Comparison of ENCODE assay signal across 1 cellular context in genomic region chr20:5156670-5157448, GRCh38.
TF ChIP-seq lines count a peak whose summit lies in the region.

No MANE protein-coding gene starts in this region.

TF ChIP-seq in HepG2, 621 proteins besides CTCF, POLR2A, EP300 and RAD21 (continued from another document and continues in another):
- no peak for TF ChIP-seq LRRFIP1 (CRISPR knock-in tag; conservative IDR thresholded peaks at IDR 0.05)
- no peak for TF ChIP-seq NFE2 (CRISPR knock-in tag; IDR thresholded peaks at IDR 0.05)
- TF ChIP-seq ELF1 (CRISPR knock-in tag; IDR thresholded peaks at IDR 0.05): no peak
- no peak for TF ChIP-seq ZNF567 (CRISPR knock-in tag; IDR thresholded peaks at IDR 0.05; ENCODE audit: borderline replicate concordance)
- no peak for TF ChIP-seq RORA (CRISPR knock-in tag; IDR thresholded peaks at IDR 0.05)
- TF ChIP-seq ZFP37 (CRISPR knock-in tag; IDR thresholded peaks at IDR 0.05; ENCODE audit: borderline replicate concordance): no peak
- TF ChIP-seq ZNF256 (CRISPR knock-in tag; conservative IDR thresholded peaks at IDR 0.05): no peak
- TF ChIP-seq ZFP41 (CRISPR knock-in tag; IDR thresholded peaks at IDR 0.05; ENCODE audit: borderline replicate concordance): no peak
- TF ChIP-seq THAP9 (CRISPR knock-in tag; IDR thresholded peaks at IDR 0.05; ENCODE audit: borderline replicate concordance): no peak
- TF ChIP-seq ZNF781 (CRISPR knock-in tag; IDR thresholded peaks at IDR 0.05; ENCODE audit: borderline replicate concordance, not compliant biosample characterization): no peak
- TF ChIP-seq PPARG (CRISPR knock-in tag; conservative IDR thresholded peaks at IDR 0.05): peak; percentile 89
- TF ChIP-seq NR0B2 (CRISPR knock-in tag; IDR thresholded peaks at IDR 0.05): no peak
- TF ChIP-seq ISX (CRISPR knock-in tag; conservative IDR thresholded peaks at IDR 0.05): no peak
- no peak for TF ChIP-seq ZNF605 (CRISPR knock-in tag; IDR thresholded peaks at IDR 0.05)
- TF ChIP-seq SP2 (CRISPR knock-in tag; IDR thresholded peaks at IDR 0.05): no peak
- no peak; the same call in 1 of the 2 replicates for TF ChIP-seq ZNF891 (CRISPR knock-in tag; IDR thresholded peaks at IDR 0.05)
- no peak for TF ChIP-seq MAFK (conservative IDR thresholded peaks at IDR 0.05 in 1 of 2, IDR thresholded peaks at IDR 0.05 in 1 of 2; ENCODE audit: low read length in 2 of 2)
- TF ChIP-seq SAP130 (CRISPR knock-in tag; IDR thresholded peaks at IDR 0.05; ENCODE audit: low read depth): peak; percentile 84
- TF ChIP-seq ZNF501 (CRISPR knock-in tag; IDR thresholded peaks at IDR 0.05): no peak
- TF ChIP-seq ZNF253 (CRISPR knock-in tag; IDR thresholded peaks at IDR 0.05; ENCODE audit: borderline replicate concordance): no peak
- TF ChIP-seq TOPORS (CRISPR knock-in tag; IDR thresholded peaks at IDR 0.05): no peak
- no peak for TF ChIP-seq YEATS2 (CRISPR knock-in tag; IDR thresholded peaks at IDR 0.05; ENCODE audit: borderline replicate concordance)
- no peak for TF ChIP-seq ZNF496 (CRISPR knock-in tag; IDR thresholded peaks at IDR 0.05; ENCODE audit: insufficient replicate concordance)
- TF ChIP-seq ZBTB37 (CRISPR knock-in tag; IDR thresholded peaks at IDR 0.05): no peak
- 0 out of 2 replicates have a peak, but pooled peaks have one; percentile 27 for TF ChIP-seq TEF (CRISPR knock-in tag; IDR thresholded peaks at IDR 0.05)
- no peak for TF ChIP-seq HHEX (CRISPR knock-in tag; IDR thresholded peaks at IDR 0.05)
- TF ChIP-seq ZNF335 (CRISPR knock-in tag; IDR thresholded peaks at IDR 0.05): no peak
- TF ChIP-seq DMAP1 (CRISPR knock-in tag; IDR thresholded peaks at IDR 0.05): no peak
- TF ChIP-seq KIAA2018 (CRISPR knock-in tag; IDR thresholded peaks at IDR 0.05; ENCODE audit: borderline replicate concordance): no peak
- TF ChIP-seq ZNF510 (CRISPR knock-in tag; IDR thresholded peaks at IDR 0.05; ENCODE audit: low read depth): no peak
- TF ChIP-seq CBX5 (CRISPR knock-in tag; IDR thresholded peaks at IDR 0.05; ENCODE audit: borderline replicate concordance): no peak
- TF ChIP-seq TCF7L2 (IDR thresholded peaks at IDR 0.05; ENCODE audit: low read depth, low read length): no peak
- TF ChIP-seq ZZZ3 (CRISPR knock-in tag; IDR thresholded peaks at IDR 0.05; ENCODE audit: borderline replicate concordance): no peak
- TF ChIP-seq SP5 (CRISPR knock-in tag; IDR thresholded peaks at IDR 0.05; ENCODE audit: borderline replicate concordance, low read depth): no peak
- TF ChIP-seq EHMT2 (IDR thresholded peaks at IDR 0.05; ENCODE audit: borderline replicate concordance, low read depth, low read length): no peak
- peak; percentile 91 for TF ChIP-seq RXRB (CRISPR knock-in tag; IDR thresholded peaks at IDR 0.05; ENCODE audit: borderline replicate concordance)
- peak; percentile 39; the same call in 1 of the 2 replicates for TF ChIP-seq KAT8 (CRISPR knock-in tag; IDR thresholded peaks at IDR 0.05)
- TF ChIP-seq GPN1 (CRISPR knock-in tag; IDR thresholded peaks at IDR 0.05; ENCODE audit: borderline replicate concordance): no peak
- no peak for TF ChIP-seq TERF1 (CRISPR knock-in tag; IDR thresholded peaks at IDR 0.05)
- TF ChIP-seq ELK4 (CRISPR knock-in tag; IDR thresholded peaks at IDR 0.05; ENCODE audit: borderline replicate concordance): no peak
- no peak for TF ChIP-seq PLRG1 (conservative IDR thresholded peaks at IDR 0.05)
- TF ChIP-seq ZNF432 (CRISPR knock-in tag; IDR thresholded peaks at IDR 0.05; ENCODE audit: borderline replicate concordance): no peak
- TF ChIP-seq RARG (CRISPR knock-in tag; IDR thresholded peaks at IDR 0.05; ENCODE audit: low read depth): no peak
- no peak for TF ChIP-seq ATF3 (CRISPR knock-in tag; IDR thresholded peaks at IDR 0.05)
- TF ChIP-seq ZNF484 (CRISPR knock-in tag; IDR thresholded peaks at IDR 0.05; ENCODE audit: borderline replicate concordance, low read depth): no peak
- TF ChIP-seq ZNF589 (CRISPR knock-in tag; conservative IDR thresholded peaks at IDR 0.05): no peak
- no peak for TF ChIP-seq NFIC (IDR thresholded peaks at IDR 0.05; ENCODE audit: low read length)
- no peak for TF ChIP-seq ZNF616 (CRISPR knock-in tag; IDR thresholded peaks at IDR 0.05; ENCODE audit: low read depth)
- TF ChIP-seq RBFOX2 (IDR thresholded peaks at IDR 0.05; ENCODE audit: low read depth, low read length): no peak
